24 cellular contexts compared by ENCODE assay signal in genomic region chr2:62870966-62871365, GRCh38.
"Had no signal": no experiment of that assay in that cellular context is flagged by ENCODE, and none has a peak within 500 bp of the region (broad histone marks: within the 10 kb centered on the region; RNA-seq: fewer than 3 reads in every experiment).

No MANE protein-coding gene starts in this region.

- DNase-seq: activated CD4-positive, alpha-beta T cell treated with anti-CD3 and anti-CD28 coated beads for 36 hours; activated CD4-positive, CD25-positive, alpha-beta regulatory T cell; activated CD8-positive, alpha-beta memory T cell treated with anti-CD3 and anti-CD28 coated beads, Interleukin-2, amount 50 U/mL, for 4 hours; activated CD8-positive, alpha-beta T cell treated with anti-CD3 and anti-CD28 coated beads for 36 hours; activated naive CD4-positive, alpha-beta T cell treated with anti-CD3 and anti-CD28 coated beads, Interleukin-2, amount 50 U/mL, for 16 hours; activated naive CD8-positive, alpha-beta T cell treated with anti-CD3 and anti-CD28 coated beads, Interleukin-2, amount 10 ng/mL, durations not matched to agents 7 days and 5 days; adrenal gland; anterior cingulate cortex; central memory CD4-positive, alpha-beta T cell; MM.1S; NCI-H1105; NCI-H1436; NCI-H1694 treated with DMSO at 0.1 percent for 48 hours; NCI-H2029 treated with DMSO at 0.1 percent for 48 hours; NCI-H510A treated with DMSO at 0.1 percent for 48 hours; NCI-H69; NK-92 treated with Interleukin-12 subunit alpha and Interleukin-12 subunit beta, amount 100 ng/mL, for 24 hours; SHP77 treated with DMSO at 0.1 percent for 48 hours; T-cell; T-helper 2 cell; T1000 had no signal

- H3K27me3 ChIP-seq: adrenal gland had no signal

- H3K4me1 Mint-ChIP-seq: T-cell had no signal

- H3K27ac Mint-ChIP-seq: activated CD4-positive, alpha-beta T cell treated with anti-CD3 and anti-CD28 coated beads for 36 hours; activated CD8-positive, alpha-beta T cell treated with anti-CD3 and anti-CD28 coated beads for 36 hours; activated naive CD8-positive, alpha-beta T cell treated with anti-CD3 and anti-CD28 coated beads, Interleukin-2, amount 10 ng/mL, durations not matched to agents 7 days and 5 days; T-cell had no signal

- H3K27me3 Mint-ChIP-seq: activated CD4-positive, alpha-beta T cell treated with anti-CD3 and anti-CD28 coated beads for 36 hours; activated CD8-positive, alpha-beta T cell treated with anti-CD3 and anti-CD28 coated beads for 36 hours; activated naive CD8-positive, alpha-beta T cell treated with anti-CD3 and anti-CD28 coated beads, Interleukin-2, amount 10 ng/mL, durations not matched to agents 7 days and 5 days; T-cell had no signal

- H3K9ac ChIP-seq: KMS-11 had no signal

- H3K27ac ChIP-seq: adrenal gland, KMS-11, VCaP had no signal

- H3K4me3 ChIP-seq: adrenal gland had no signal

- FAIRE-seq: TTC549 had no signal

- H3K4me2 ChIP-seq: KMS-11 had no signal

- H3K4me1 ChIP-seq: adrenal gland had no signal

- ATAC-seq: activated CD4-positive, alpha-beta T cell treated with anti-CD3 and anti-CD28 coated beads for 36 hours; activated CD8-positive, alpha-beta T cell treated with anti-CD3 and anti-CD28 coated beads for 36 hours; T-cell had no signal

- H3K4me3 Mint-ChIP-seq: activated CD4-positive, alpha-beta T cell treated with anti-CD3 and anti-CD28 coated beads for 36 hours; activated CD8-positive, alpha-beta T cell treated with anti-CD3 and anti-CD28 coated beads for 36 hours; activated naive CD8-positive, alpha-beta T cell treated with anti-CD3 and anti-CD28 coated beads, Interleukin-2, amount 10 ng/mL, durations not matched to agents 7 days and 5 days; T-cell had no signal
